1 cellular context compared by ENCODE assay signal in genomic region chr10:5446390-5446926, GRCh38.
TF ChIP-seq lines count a peak whose summit lies in the region.

No MANE protein-coding gene starts in this region.

TF ChIP-seq in HepG2, 621 proteins besides CTCF, POLR2A, EP300 and RAD21 (continued from another document and continues in another):
- TF ChIP-seq BCL3 (CRISPR knock-in tag; IDR thresholded peaks at IDR 0.05): peak; percentile 69; the same call in 1 of the 2 replicates
- peak; percentile 61; the same call in 1 of the 2 replicates for TF ChIP-seq SOX5 (CRISPR knock-in tag; IDR thresholded peaks at IDR 0.05; ENCODE audit: borderline replicate concordance)
- TF ChIP-seq GPN1 (CRISPR knock-in tag; IDR thresholded peaks at IDR 0.05; ENCODE audit: borderline replicate concordance): peak; percentile 82; the same call in 1 of the 2 replicates
- peak; percentile 79 for TF ChIP-seq NCOA2 (CRISPR knock-in tag; IDR thresholded peaks at IDR 0.05)
- TF ChIP-seq FOXK1 (CRISPR knock-in tag; IDR thresholded peaks at IDR 0.05; ENCODE audit: borderline replicate concordance, low read depth): peak; percentile 78; the same call in 1 of the 2 replicates
- no peak for TF ChIP-seq ZBTB37 (CRISPR knock-in tag; IDR thresholded peaks at IDR 0.05)
- TF ChIP-seq ZNF350 (CRISPR knock-in tag; IDR thresholded peaks at IDR 0.05; ENCODE audit: borderline replicate concordance, low read depth): peak; percentile 91
- TF ChIP-seq HNF4G (IDR thresholded peaks at IDR 0.05; ENCODE audit: borderline replicate concordance, low read depth, low read length): no peak
- TF ChIP-seq HNF4G (CRISPR knock-in tag; IDR thresholded peaks at IDR 0.05; ENCODE audit: borderline replicate concordance, low read depth): peak; percentile 56; the same call in 1 of the 2 replicates
- no peak for TF ChIP-seq MTERF4 (CRISPR knock-in tag; IDR thresholded peaks at IDR 0.05)
- TF ChIP-seq TFDP1 (CRISPR knock-in tag; IDR thresholded peaks at IDR 0.05; ENCODE audit: borderline replicate concordance): peak; percentile 79
- TF ChIP-seq ZSCAN30 (CRISPR knock-in tag; IDR thresholded peaks at IDR 0.05): no peak
- no peak for TF ChIP-seq RBAK (CRISPR knock-in tag; IDR thresholded peaks at IDR 0.05)
- TF ChIP-seq ZNF878 (CRISPR knock-in tag; IDR thresholded peaks at IDR 0.05): peak; percentile 91
- 0 out of 2 replicates have a peak, but pooled peaks have one; percentile 60 for TF ChIP-seq SSRP1 (CRISPR knock-in tag; IDR thresholded peaks at IDR 0.05)
- TF ChIP-seq ZNF850 (CRISPR knock-in tag; conservative IDR thresholded peaks at IDR 0.05): no peak
- TF ChIP-seq ZFP36L2 (CRISPR knock-in tag; IDR thresholded peaks at IDR 0.05): 0 out of 2 replicates have a peak, but pooled peaks have one; percentile 88
- TF ChIP-seq TARDBP (CRISPR knock-in tag; IDR thresholded peaks at IDR 0.05): peak; percentile 85; the same call in 1 of the 2 replicates
- peak; percentile 92 for TF ChIP-seq ZSCAN5A (CRISPR knock-in tag; IDR thresholded peaks at IDR 0.05; ENCODE audit: borderline replicate concordance)
- no peak for TF ChIP-seq HNRNPUL1 (IDR thresholded peaks at IDR 0.05; ENCODE audit: low read depth, low read length)
- TF ChIP-seq ETV5 (CRISPR knock-in tag; IDR thresholded peaks at IDR 0.05; ENCODE audit: borderline replicate concordance): peak; percentile 73
- TF ChIP-seq RARG (CRISPR knock-in tag; IDR thresholded peaks at IDR 0.05; ENCODE audit: low read depth): 0 out of 2 replicates have a peak, but pooled peaks have one; percentile 70
- TF ChIP-seq FOSL2 (CRISPR knock-in tag; IDR thresholded peaks at IDR 0.05): peak; percentile 75
- peak; percentile 26; the same call in 1 of the 2 replicates for TF ChIP-seq TFAP4 (IDR thresholded peaks at IDR 0.05; ENCODE audit: borderline replicate concordance, low read depth)
- TF ChIP-seq ZNF180 (CRISPR knock-in tag; IDR thresholded peaks at IDR 0.05; ENCODE audit: borderline replicate concordance, low read depth): no peak
- TF ChIP-seq ZMYM3 (CRISPR knock-in tag; IDR thresholded peaks at IDR 0.05): peak; percentile 54; the same call in 1 of the 2 replicates
- TF ChIP-seq MLX (CRISPR knock-in tag; IDR thresholded peaks at IDR 0.05): peak; percentile 79
- 0 out of 2 replicates have a peak, but pooled peaks have one; percentile 86 for TF ChIP-seq ATF6 (CRISPR knock-in tag; conservative IDR thresholded peaks at IDR 0.05)
- no peak for TF ChIP-seq HNRNPH1 (optimal IDR thresholded peaks at IDR 0.05; ENCODE audit: low read depth, low read length)
- TF ChIP-seq KAT7 (CRISPR knock-in tag; IDR thresholded peaks at IDR 0.05; ENCODE audit: borderline replicate concordance): peak; percentile 83; the same call in 1 of the 2 replicates
- TF ChIP-seq SRSF1 (optimal IDR thresholded peaks at IDR 0.05; ENCODE audit: low read depth, low read length): no peak
- no peak for TF ChIP-seq SETDB1 (CRISPR knock-in tag; IDR thresholded peaks at IDR 0.05; ENCODE audit: borderline replicate concordance)
- TF ChIP-seq ZNF563 (CRISPR knock-in tag; IDR thresholded peaks at IDR 0.05): peak; percentile 48; the same call in 1 of the 2 replicates
- no peak for TF ChIP-seq ZNF549 (CRISPR knock-in tag; IDR thresholded peaks at IDR 0.05)
- TF ChIP-seq TCF7 (IDR thresholded peaks at IDR 0.05; ENCODE audit: low read depth): no peak
- TF ChIP-seq NFE2L1 (CRISPR knock-in tag; IDR thresholded peaks at IDR 0.05; ENCODE audit: borderline replicate concordance): no peak
- peak; percentile 81 for TF ChIP-seq THRA (CRISPR knock-in tag; IDR thresholded peaks at IDR 0.05; ENCODE audit: borderline replicate concordance)
- TF ChIP-seq ONECUT2 (CRISPR knock-in tag; IDR thresholded peaks at IDR 0.05): peak; percentile 38; the same call in 1 of the 2 replicates
- 0 out of 2 replicates have a peak, but pooled peaks have one; percentile 62 for TF ChIP-seq ZNF333 (CRISPR knock-in tag; IDR thresholded peaks at IDR 0.05; ENCODE audit: borderline replicate concordance)
- no peak for TF ChIP-seq CAMTA2 (CRISPR knock-in tag; IDR thresholded peaks at IDR 0.05; ENCODE audit: borderline replicate concordance)
- 0 out of 2 replicates have a peak, but pooled peaks have one; percentile 60 for TF ChIP-seq ZSCAN29 (CRISPR knock-in tag; conservative IDR thresholded peaks at IDR 0.05)
- TF ChIP-seq FUBP1 (CRISPR knock-in tag; IDR thresholded peaks at IDR 0.05; ENCODE audit: borderline replicate concordance): no peak
- TF ChIP-seq ZSCAN22 (CRISPR knock-in tag; IDR thresholded peaks at IDR 0.05): no peak
- TF ChIP-seq DPF2 (CRISPR knock-in tag; IDR thresholded peaks at IDR 0.05; ENCODE audit: borderline replicate concordance, low read depth): no peak
- no peak for TF ChIP-seq REXO4 (CRISPR knock-in tag; IDR thresholded peaks at IDR 0.05; ENCODE audit: borderline replicate concordance)
- peak; percentile 76; the same call in 1 of the 2 replicates for TF ChIP-seq SATB2 (CRISPR knock-in tag; IDR thresholded peaks at IDR 0.05)
- TF ChIP-seq HNRNPK (IDR thresholded peaks at IDR 0.05; ENCODE audit: low read depth, low read length, poor library complexity, severe bottlenecking): no peak
- no peak for TF ChIP-seq RFX3 (CRISPR knock-in tag; IDR thresholded peaks at IDR 0.05)
- TF ChIP-seq ZNF576 (CRISPR knock-in tag; IDR thresholded peaks at IDR 0.05): no peak
- TF ChIP-seq ZNF773 (CRISPR knock-in tag; IDR thresholded peaks at IDR 0.05; ENCODE audit: borderline replicate concordance): peak; percentile 76; the same call in 1 of the 2 replicates
- TF ChIP-seq AKAP8 (CRISPR knock-in tag; IDR thresholded peaks at IDR 0.05): no peak
- peak; percentile 69; the same call in 1 of the 2 replicates for TF ChIP-seq KLF13 (CRISPR knock-in tag; IDR thresholded peaks at IDR 0.05)
- no peak for TF ChIP-seq ELK4 (CRISPR knock-in tag; IDR thresholded peaks at IDR 0.05; ENCODE audit: borderline replicate concordance)
